In the genomic region with DNA sequence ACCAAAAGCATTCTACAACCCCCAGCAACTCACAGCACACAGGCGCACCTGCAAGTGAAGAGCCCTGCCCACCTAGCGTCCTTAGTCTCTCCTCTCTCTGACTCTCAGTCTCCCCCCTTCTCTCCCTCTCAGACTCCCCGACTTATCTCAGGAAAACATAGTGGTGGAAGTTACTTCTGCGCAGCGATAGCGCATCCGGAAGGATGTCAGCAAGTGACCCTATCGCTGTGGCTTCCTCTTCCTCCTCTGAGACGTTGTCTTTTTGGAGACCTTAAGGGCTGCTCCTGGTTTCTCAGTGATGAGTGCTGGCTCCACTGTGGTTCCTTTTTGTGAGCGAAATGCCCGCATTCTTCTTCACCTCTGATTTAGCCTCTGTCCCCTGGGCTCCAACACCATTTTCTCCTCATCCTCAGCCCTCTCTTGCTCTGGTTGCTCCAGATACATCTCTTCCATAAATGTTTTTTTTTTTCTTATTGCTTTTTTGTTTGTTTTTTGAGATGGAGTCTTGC, we compare ENCODE assay signal across 9 cellular contexts. TPM values are rescaled to one million over a fixed set of nuclear protein-coding genes. Genes with fewer than 3 reads are reported as not detected.
DNase-seq lines count a peak whose midpoint lies in the region; ATAC-seq, FAIRE-seq and TF ChIP-seq lines count a peak whose summit lies in the region.
"Had no signal": no experiment of that assay in that cellular context is flagged by ENCODE, and none has a peak within 500 bp of the region (broad histone marks: within the 10 kb centered on the region; RNA-seq: fewer than 3 reads in every experiment).

No MANE protein-coding gene starts in this region.

- H3K4me1 Mint-ChIP-seq in activated CD4-positive, alpha-beta T cell treated with anti-CD3 and anti-CD28 coated beads for 36 hours = peaks cover 44% of the 10 kb centered on the region

- TF ChIP-seq POLR2A in H54 (IDR thresholded peaks at IDR 0.05; ENCODE audit: low read depth, low read length) = no peak

- intact Hi-C loops in activated CD4-positive, alpha-beta T cell treated with anti-CD3 and anti-CD28 coated beads for 36 hours (cut with DNase I, micrococcal nuclease) = loop anchor here (5.0 kb wide), 6 partner anchors 55 to 1470 kb away; a partner anchor contains a TSS

- no peaks in the 10 kb centered on the region for H3K9me3 Mint-ChIP-seq in activated CD4-positive, alpha-beta T cell treated with anti-CD3 and anti-CD28 coated beads for 36 hours (ENCODE audit: low read depth)

- peak; percentile 43 for DNase-seq in activated CD4-positive, alpha-beta T cell treated with anti-CD3 and anti-CD28 coated beads for 36 hours
- DNase-seq in activated CD4-positive, alpha-beta T cell treated with anti-CD3 and anti-CD28 coated beads for 1 hour = no peak
- DNase-seq in SKM-1 treated with dmso at 0.1 percent for 144 hours (lab: John Stamatoyannopoulos, UW; ENCODE audit: unreplicated experiment) (peak; percentile 35), H4 (ENCODE audit: low spot score) (no peak), H54 (ENCODE audit: insufficient read length, low spot score) (no peak)
- peak; percentile 49 for DNase-seq in stimulated activated CD8-positive, alpha-beta memory T cell treated with anti-CD3 and anti-CD28 coated beads, Interleukin-4, amount 100 ng/mL, for 48 hours

- H3K4me3 Mint-ChIP-seq in activated CD4-positive, alpha-beta T cell treated with anti-CD3 and anti-CD28 coated beads for 36 hours = peak overlapping the region; percentile 94

- ATAC-seq in activated CD4-positive, alpha-beta T cell treated with anti-CD3 and anti-CD28 coated beads for 36 hours = no peak
- no peak for ATAC-seq in HG02884 (IDR thresholded peaks at IDR 0.05; ENCODE audit: unreplicated experiment)

- no peaks in the 10 kb centered on the region for H3K27me3 Mint-ChIP-seq in activated CD4-positive, alpha-beta T cell treated with anti-CD3 and anti-CD28 coated beads for 36 hours

- no peaks in the 10 kb centered on the region for H3K36me3 Mint-ChIP-seq in activated CD4-positive, alpha-beta T cell treated with anti-CD3 and anti-CD28 coated beads for 36 hours (ENCODE audit: low read depth)

- H3K27ac Mint-ChIP-seq in activated CD4-positive, alpha-beta T cell treated with anti-CD3 and anti-CD28 coated beads for 36 hours = peak overlapping the region; percentile 92

- CTCF ChIA-PET in activated CD4-positive, alpha-beta T cell treated with anti-CD3 and anti-CD28 coated beads for 36 hours (lab: Charles Lee) = interaction anchor here (1.5 kb wide), 1 partner anchor 18 kb away, joined by 8 read pairs; a partner anchor contains a TSS

- POLR2A ChIA-PET in activated CD4-positive, alpha-beta T cell treated with anti-CD3 and anti-CD28 coated beads for 36 hours (lab: Charles Lee) = no interaction called here

- no peak for FAIRE-seq in H54 (lab: Jason Lieb, UNC)

- H3K27ac ChIP-seq in cingulate gyrus (ENCODE audit: low read depth, low read length) = peak overlapping the region; percentile 39
- H3K27ac ChIP-seq: SJSA1 had no signal

RNA-seq across cellular contexts. Expression of a gene that starts 1.4 kb away (rescaled TPM):
- total RNA-seq in activated CD4-positive, alpha-beta T cell treated with anti-CD3 and anti-CD28 coated beads for 36 hours = 10 to 100 TPM; 76.3 to 90.1 TPM
- total RNA-seq in H4 (2014; rRNA removed; shearing (Covaris generic)) = 138 and 146 TPM in 2 replicates

RNA-seq across cellular contexts. Expression of a gene that starts 2.5 kb away (rescaled TPM):
- total RNA-seq in activated CD4-positive, alpha-beta T cell treated with anti-CD3 and anti-CD28 coated beads for 36 hours = 10 to 100 TPM in 1 of 2 experiments, 1 to 10 TPM in 1; 9.6 to 10.2 TPM
- 0.04 TPM in 1 of 2 replicates, not detected in the other for total RNA-seq in H4 (2014; rRNA removed; shearing (Covaris generic))

RNA-seq across cellular contexts. Expression of a gene that starts 13.1 kb away (rescaled TPM):
- total RNA-seq in activated CD4-positive, alpha-beta T cell treated with anti-CD3 and anti-CD28 coated beads for 36 hours = not detected
- 2.7 TPM in 1 of 2 replicates, not detected in the other for total RNA-seq in H4 (2014; rRNA removed; shearing (Covaris generic))
- total RNA-seq: SJSA1 had no signal

RNA-seq across cellular contexts. Expression of a gene that starts 18.5 kb away (rescaled TPM):
- 1 to 10 TPM; 3.3 to 3.4 TPM for total RNA-seq in activated CD4-positive, alpha-beta T cell treated with anti-CD3 and anti-CD28 coated beads for 36 hours
- 2.0 TPM in 1 of 2 replicates, not detected in the other for total RNA-seq in H4 (2014; rRNA removed; shearing (Covaris generic))

RNA-seq across cellular contexts. Expression of a gene that starts 52.8 kb away (rescaled TPM):
- total RNA-seq in activated CD4-positive, alpha-beta T cell treated with anti-CD3 and anti-CD28 coated beads for 36 hours = 10 to 100 TPM; 46.0 to 49.0 TPM
- total RNA-seq in H4 (2014; rRNA removed; shearing (Covaris generic)) = 1.1 TPM in 1 of 2 replicates, not detected in the other
- total RNA-seq: SJSA1 had no signal

Comparison
In these comparisons a context has a peak if more than half of its experiments do, and no peak if none do; other contexts are left out.
1. DNase-seq: peak in activated CD4-positive, alpha-beta T cell treated with anti-CD3 and anti-CD28 coated beads for 36 hours (single experiment), SKM-1 treated with dmso at 0.1 percent for 144 hours (single experiment) and stimulated activated CD8-positive, alpha-beta memory T cell treated with anti-CD3 and anti-CD28 coated beads, Interleukin-4, amount 100 ng/mL, for 48 hours (single experiment); none in activated CD4-positive, alpha-beta T cell treated with anti-CD3 and anti-CD28 coated beads for 1 hour (single experiment), H4 (single experiment) and H54 (single experiment).
2. RNA of a gene that starts 2.5 kb away (total RNA-seq): 9.6 to 10.2 TPM in activated CD4-positive, alpha-beta T cell treated with anti-CD3 and anti-CD28 coated beads for 36 hours; 0.04 TPM in H4; every median in the first group is over 10 times any median in the second.